Comparison of ENCODE assay signal across 26 cellular contexts in genomic region chr6:66995669-66996068, GRCh38.
"Had no signal": no experiment of that assay in that cellular context is flagged by ENCODE, and none has a peak within 500 bp of the region (broad histone marks: within the 10 kb centered on the region; RNA-seq: fewer than 3 reads in every experiment).

No MANE protein-coding gene starts in this region.

- ATAC-seq: effector memory CD8-positive, alpha-beta T cell; esophagus mucosa; foreskin keratinocyte; gastrocnemius medialis; gastroesophageal sphincter; heart left ventricle; heart right ventricle had no signal

- H3K9me3 ChIP-seq: colonic mucosa, gastrocnemius medialis had no signal

- DNase-seq: colonic mucosa; cortex of kidney; dermis blood vessel endothelial cell; dorsolateral prefrontal cortex; effector CD4-positive, alpha-beta T cell; effector CD8-positive, alpha-beta T cell; effector memory CD4-positive, alpha-beta T cell; effector memory CD8-positive, alpha-beta T cell; endodermal cell; erythroblast; esophagus squamous epithelium; foreskin fibroblast; foreskin keratinocyte; foreskin melanocyte; gastrocnemius medialis; glutamatergic neuron; head of caudate nucleus; heart left ventricle; heart right ventricle had no signal

- H3K4me3 ChIP-seq: colonic mucosa, coronary artery, dorsolateral prefrontal cortex, esophagus muscularis mucosa, esophagus squamous epithelium, gastrocnemius medialis, gastroesophageal sphincter, heart left ventricle, heart right ventricle had no signal

- H3K4me1 ChIP-seq: colonic mucosa, esophagus muscularis mucosa, esophagus squamous epithelium, foreskin keratinocyte, gastrocnemius medialis, gastroesophageal sphincter, heart left ventricle, heart right ventricle had no signal

- H3K36me3 ChIP-seq: colonic mucosa, esophagus muscularis mucosa, esophagus squamous epithelium, gastrocnemius medialis, gastroesophageal sphincter, heart left ventricle, heart right ventricle had no signal

- H3K27me3 ChIP-seq: colonic mucosa, dorsolateral prefrontal cortex, esophagus muscularis mucosa, esophagus squamous epithelium, foreskin keratinocyte, gastrocnemius medialis, gastroesophageal sphincter, heart left ventricle, heart right ventricle had no signal

- H3K27ac ChIP-seq: colonic mucosa, coronary artery, dorsolateral prefrontal cortex, epithelial cell of prostate, esophagus muscularis mucosa, esophagus squamous epithelium, foreskin keratinocyte, gastrocnemius medialis, gastroesophageal sphincter, heart left ventricle, heart right ventricle had no signal

- FAIRE-seq: colon, endothelial cell of umbilical vein had no signal
